11 cellular contexts compared by ENCODE assay signal in genomic region chr14:104979758-104980591, GRCh38. TPM values are rescaled to one million over a fixed set of nuclear protein-coding genes. Genes with fewer than 3 reads are reported as not detected.
A peak's percentile ranks its signal among the peaks of the same experiment; 100 is the strongest.
DNase-seq lines count a peak whose midpoint lies in the region; ATAC-seq, FAIRE-seq and TF ChIP-seq lines count a peak whose summit lies in the region.
"Had no signal": no experiment of that assay in that cellular context is flagged by ENCODE, and none has a peak within 500 bp of the region (broad histone marks: within the 10 kb centered on the region; RNA-seq: fewer than 3 reads in every experiment).

No MANE protein-coding gene starts in this region.

- 20% methylated on average over 18 of the region's 19 CpGs for WGBS in A549 (ENCODE audit: missing lambda C conversion rate)

- H3K4me1 Mint-ChIP-seq in chondrocyte (ENCODE audit: low read depth) = peaks cover 35% of the 10 kb centered on the region

- peaks cover 51% of the 10 kb centered on the region for H3K4me1 ChIP-seq in A549

- H3K4me3 Mint-ChIP-seq in chondrocyte (ENCODE audit: unreplicated experiment) = no peak overlapping the region

- H3K27me3 Mint-ChIP-seq in chondrocyte (ENCODE audit: low read depth) = no peaks in the 10 kb centered on the region

- DNase-seq in A549 (ENCODE audit: low read depth in 1 of 2, low spot score in 1 of 2) = peak in 1 of 2 experiments; percentile 67
- peak; percentile 34 for DNase-seq in LoVo (ENCODE audit: low spot score)
- DNase-seq in chondrocyte (ENCODE audit: low spot score) = peak; percentile 83
- peak; percentile 49 for DNase-seq in myocyte (ENCODE audit: low read depth)
- no peak for DNase-seq in NOMO-1 treated with DMSO at 0.1 percent for 48 hours (lab: John Stamatoyannopoulos, UW; ENCODE audit: unreplicated experiment)
- DNase-seq in superior temporal gyrus (ENCODE audit: extremely low spot score) = no peak
- DNase-seq in activated gamma-delta T cell treated with Interleukin-2 at 50 U/mL for 16 hours = no peak
- DNase-seq in NCI-H2171 (lab: John Stamatoyannopoulos, UW) = no peak
- DNase-seq: NK-92 treated with Interleukin-12 subunit alpha and Interleukin-12 subunit beta, amount 100 ng/mL, for 24 hours had no signal

- CTCF ChIA-PET in A549 (lab: Yijun Ruan, JAX) = interaction anchor here (1.7 to 2.5 kb wide), 3 partner anchors 13 to 66 kb away, joined by 3 to 16 read pairs (median 6); no protein-coding TSS in a partner anchor

- no peaks in the 10 kb centered on the region for H3K9me3 ChIP-seq in A549
- H3K9me3 ChIP-seq: BLaER1 treated with 17β-estradiol and CSF1 and Interleukin-3, amounts not matched to agents 10 nM and 100 nM had no signal

- TF ChIP-seq POLR2A in A549 (IDR thresholded peaks at IDR 0.05; ENCODE audit: low read length) = no peak

- TF ChIP-seq RAD21 in A549 (conservative IDR thresholded peaks at IDR 0.05 in 1 of 2, IDR thresholded peaks at IDR 0.05 in 1 of 2) = no peak

- H3K4me2 ChIP-seq in A549 = peak overlapping the region; percentile 68

- TF ChIP-seq EP300 in A549 (IDR thresholded peaks at IDR 0.05) = no peak

- ATAC-seq in A549 = peak; percentile 4 to 13; a peak in 3 of 6 replicates

- no peak overlapping the region for H3K4me3 ChIP-seq in A549
- H3K4me3 ChIP-seq: BLaER1 treated with 17β-estradiol and CSF1 and Interleukin-3, amounts not matched to agents 10 nM and 100 nM had no signal

- POLR2A ChIA-PET in A549 (lab: Yijun Ruan, JAX) = interaction anchor here (0.9 to 2.2 kb wide), 3 partner anchors 10 to 41 kb away, joined by 3 to 8 read pairs (median 4); partner anchors contain the start of gene CDCA4

- no peaks in the 10 kb centered on the region for H3K9me3 Mint-ChIP-seq in chondrocyte (ENCODE audit: low read depth)

- H3K27ac ChIP-seq in A549 = peak overlapping the region; percentile 71 to 97

- FAIRE-seq in A549 (lab: Jason Lieb, UNC) = no peak
- FAIRE-seq: GM19239 had no signal

- no peaks in the 10 kb centered on the region for H3K36me3 Mint-ChIP-seq in chondrocyte (ENCODE audit: low read depth)

- TF ChIP-seq CTCF in A549 (IDR thresholded peaks at IDR 0.05) (no peak), chondrocyte (IDR thresholded peaks at IDR 0.05) (no peak)

- peak overlapping the region; percentile 29 for H3K27ac Mint-ChIP-seq in chondrocyte (ENCODE audit: unreplicated experiment)

TF ChIP-seq in A549, 52 proteins besides CTCF, POLR2A, EP300 and RAD21:
- no peak for TF ChIP-seq ZC3H11A (IDR thresholded peaks at IDR 0.05)
- no peak for TF ChIP-seq MAZ (IDR thresholded peaks at IDR 0.05; ENCODE audit: borderline replicate concordance, low read depth, low read length)
- no peak for TF ChIP-seq CBX2 (IDR thresholded peaks at IDR 0.05; ENCODE audit: borderline replicate concordance, low read depth)
- TF ChIP-seq FOSL2 (IDR thresholded peaks at IDR 0.05) = peak; percentile 43; the same call in 1 of the 2 replicates
- peak; percentile 90 for TF ChIP-seq FOSL2 (CRISPR knock-in tag; IDR thresholded peaks at IDR 0.05)
- no peak for TF ChIP-seq CBX8 (IDR thresholded peaks at IDR 0.05)
- TF ChIP-seq HOXA7 (CRISPR knock-in tag; IDR thresholded peaks at IDR 0.05) = no peak
- TF ChIP-seq JUNB (IDR thresholded peaks at IDR 0.05) = 0 out of 2 replicates have a peak, but pooled peaks have one; percentile 17
- no peak; the same call in 1 of the 2 replicates for TF ChIP-seq GATA3 (IDR thresholded peaks at IDR 0.05; ENCODE audit: borderline replicate concordance)
- TF ChIP-seq MAX (IDR thresholded peaks at IDR 0.05) = peak; percentile 62
- no peak; a peak in 1 of 5 replicates for TF ChIP-seq JUN (IDR thresholded peaks at IDR 0.05)
- TF ChIP-seq MYC (IDR thresholded peaks at IDR 0.05; ENCODE audit: borderline replicate concordance, low read length) = no peak
- no peak for TF ChIP-seq SREBF2 (IDR thresholded peaks at IDR 0.05)
- TF ChIP-seq ZSCAN20 (CRISPR knock-in tag; IDR thresholded peaks at IDR 0.05) = no peak
- TF ChIP-seq KDM5A (IDR thresholded peaks at IDR 0.05) = no peak

RNA-seq across cellular contexts. Expression of gene AHNAK2, which starts 1.8 kb away (rescaled TPM):
- polyA plus RNA-seq in A549 (2011; rRNA removed) (43.7 and 56.7 TPM in 2 replicates), A549 (2017; fragmentation: RNase III; extraction: RNeasy Plus Mini Kit Qiagen cat#74134 plus additional on column Dnase treatment) (34.4 to 46.5 TPM (median 43.3 TPM) in 3 replicates)
- polyA plus RNA-seq in A549 (2012; cell fraction: cytosol; rRNA removed) = 9.8 and 11.7 TPM in 2 replicates
- 65.0 and 74.3 TPM in 2 replicates for polyA plus RNA-seq in A549 (2012; cell fraction: nucleus; rRNA removed)
- polyA minus RNA-seq in A549 (2011; rRNA and poly(A)+ RNA removed) = 212 and 231 TPM in 2 replicates
- total RNA-seq in chondrocyte (271 to 361 TPM (median 274 TPM) in 3 replicates), myocyte (150 and 229 TPM in 2 replicates)
- 151 TPM for polyA plus RNA-seq in myocyte (2012)

RNA-seq across cellular contexts. Expression of gene CLBA1, which starts 5.6 kb away (rescaled TPM):
- 11.3 and 11.5 TPM in 2 replicates for polyA plus RNA-seq in A549 (2011; rRNA removed)
- 7.7 and 8.6 TPM in 2 replicates for polyA plus RNA-seq in A549 (2012; cell fraction: cytosol; rRNA removed)
- 14.0 and 16.7 TPM in 2 replicates for polyA plus RNA-seq in A549 (2012; cell fraction: nucleus; rRNA removed)
- polyA plus RNA-seq in A549 (2017; fragmentation: RNase III; extraction: RNeasy Plus Mini Kit Qiagen cat#74134 plus additional on column Dnase treatment) = 10.7 to 12.5 TPM (median 12.0 TPM) in 3 replicates
- 8.6 and 9.5 TPM in 2 replicates for polyA minus RNA-seq in A549 (2011; rRNA and poly(A)+ RNA removed)
- total RNA-seq in chondrocyte = 6.0 to 6.3 TPM (median 6.3 TPM) in 3 replicates
- total RNA-seq in myocyte = 10.6 and 13.2 TPM in 2 replicates
- 14.0 TPM for polyA plus RNA-seq in myocyte (2012)

RNA-seq across cellular contexts. Expression of gene CDCA4, which starts 40.9 kb away (rescaled TPM):
- polyA plus RNA-seq in A549 (2011; rRNA removed) = 19.5 and 24.2 TPM in 2 replicates
- 42.8 and 52.7 TPM in 2 replicates for polyA plus RNA-seq in A549 (2012; cell fraction: cytosol; rRNA removed)
- polyA plus RNA-seq in A549 (2012; cell fraction: nucleus; rRNA removed) = 44.8 and 46.3 TPM in 2 replicates
- polyA plus RNA-seq in A549 (2017; fragmentation: RNase III; extraction: RNeasy Plus Mini Kit Qiagen cat#74134 plus additional on column Dnase treatment) = 25.9 to 28.0 TPM (median 26.9 TPM) in 3 replicates
- polyA minus RNA-seq in A549 (2011; rRNA and poly(A)+ RNA removed) = 16.6 and 20.0 TPM in 2 replicates
- total RNA-seq in chondrocyte = 15.6 to 18.8 TPM (median 18.0 TPM) in 3 replicates
- total RNA-seq in myocyte = 12.9 and 15.9 TPM in 2 replicates
- polyA plus RNA-seq in myocyte (2012) = 14.0 TPM

RNA-seq across cellular contexts. Expression of gene PLD4, which starts 55.3 kb away (rescaled TPM):
- 0.01 TPM in 2 replicates for polyA plus RNA-seq in A549 (2011; rRNA removed)
- 0.03 TPM in 1 of 2 replicates, not detected in the other for polyA plus RNA-seq in A549 (2012; cell fraction: cytosol; rRNA removed)
- polyA plus RNA-seq in A549 (2012; cell fraction: nucleus; rRNA removed) = 0.06 and 0.11 TPM in 2 replicates
- 0.01 TPM in 2 of 3 replicates, not detected in the other for polyA plus RNA-seq in A549 (2017; fragmentation: RNase III; extraction: RNeasy Plus Mini Kit Qiagen cat#74134 plus additional on column Dnase treatment)
- 0.17 TPM in 1 of 2 replicates, not detected in the other for polyA minus RNA-seq in A549 (2011; rRNA and poly(A)+ RNA removed)
- 0.07 to 0.10 TPM in 2 of 3 replicates, not detected in the other for total RNA-seq in chondrocyte
- total RNA-seq in myocyte = 0.10 TPM in 1 of 2 replicates, not detected in the other
- 0.19 TPM for polyA plus RNA-seq in myocyte (2012)

Comparison
In these comparisons a context has a peak if more than half of its experiments do, and no peak if none do; other contexts are left out.
1. DNase-seq: peak in LoVo (single experiment), chondrocyte (single experiment) and myocyte (single experiment); none in NOMO-1 treated with DMSO at 0.1 percent for 48 hours (single experiment), superior temporal gyrus (single experiment), activated gamma-delta T cell treated with Interleukin-2 at 50 U/mL for 16 hours (single experiment) and NCI-H2171 (single experiment).